9 cellular contexts compared by ENCODE assay signal in genomic region chr2:34828481-34828880, GRCh38.
"Had no signal": no experiment of that assay in that cellular context is flagged by ENCODE, and none has a peak within 500 bp of the region (broad histone marks: within the 10 kb centered on the region; RNA-seq: fewer than 3 reads in every experiment).

No MANE protein-coding gene starts in this region.

- ATAC-seq: HCT116 had no signal

- H3K36me3 ChIP-seq: HAP-1 had no signal

- H3K9ac ChIP-seq: KMS-11 had no signal

- FAIRE-seq: HTR-8/SVneo had no signal

- DNase-seq: GOT3, H7, HFFc6, Karpas-422, KBM-7 had no signal

- H3K4me1 ChIP-seq: HAP-1 had no signal

- H3K4me3 ChIP-seq: HAP-1 had no signal

- H3K4me2 ChIP-seq: KMS-11 had no signal

- H3K27ac ChIP-seq: KMS-11 had no signal

- H3K9me3 ChIP-seq: HAP-1 had no signal
